In genomic region chr2:3730646-3731045, GRCh38 we compare ENCODE assay signal across 29 cellular contexts. TPM values are rescaled to one million over a fixed set of nuclear protein-coding genes. Genes with fewer than 3 reads are reported as not detected.
A peak's percentile ranks its signal among the peaks of the same experiment; 100 is the strongest.
DNase-seq lines count a peak whose midpoint lies in the region; ATAC-seq and TF ChIP-seq lines count a peak whose summit lies in the region.
"Had no signal": no experiment of that assay in that cellular context is flagged by ENCODE, and none has a peak within 500 bp of the region (broad histone marks: within the 10 kb centered on the region; RNA-seq: fewer than 3 reads in every experiment).

No MANE protein-coding gene starts in this region.

- ATAC-seq in GM18502 (IDR thresholded peaks at IDR 0.05; ENCODE audit: poor library complexity, unreplicated experiment), result no peak
- ATAC-seq: heart right ventricle, psoas muscle had no signal

- no peak overlapping the region for H3K4me3 Mint-ChIP-seq in osteocyte (ENCODE audit: unreplicated experiment)
- H3K4me3 Mint-ChIP-seq in progenitor cell of endocrine pancreas (ENCODE audit: low read depth), result no peak overlapping the region
- H3K4me3 Mint-ChIP-seq: activated CD4-positive, alpha-beta T cell treated with anti-CD3 and anti-CD28 coated beads, Interleukin-2, amount 10 ng/mL, durations not matched to agents 24 days and 14 days; activated naive CD8-positive, alpha-beta T cell treated with anti-CD3 and anti-CD28 coated beads, Interleukin-2, amount 10 ng/mL, durations not matched to agents 7 days and 5 days; activated T-cell treated with anti-CD3 and anti-CD28 coated beads, Interleukin-2, amount 50 U/mL, for 24 hours; CD14-positive monocyte; memory B cell; T-helper 2 cell treated with Interferon-gamma antibody and Interleukin-4, amounts not matched to agents 5 μg/mL and 100 μg/mL, for 36 hours had no signal

- POLR2A ChIA-PET in RWPE1 (lab: Yijun Ruan, JAX; ENCODE audit: low non-redundant PET), result no interaction called here

- H3K9me3 Mint-ChIP-seq in osteocyte (ENCODE audit: unreplicated experiment) (no peaks in the 10 kb centered on the region), progenitor cell of endocrine pancreas (ENCODE audit: low read depth) (no peaks in the 10 kb centered on the region)
- H3K9me3 Mint-ChIP-seq: activated CD4-positive, alpha-beta T cell treated with anti-CD3 and anti-CD28 coated beads, Interleukin-2, amount 10 ng/mL, durations not matched to agents 24 days and 14 days; activated naive CD8-positive, alpha-beta T cell treated with anti-CD3 and anti-CD28 coated beads, Interleukin-2, amount 10 ng/mL, durations not matched to agents 7 days and 5 days; activated T-cell treated with anti-CD3 and anti-CD28 coated beads, Interleukin-2, amount 50 U/mL, for 24 hours; memory B cell; T-helper 2 cell treated with Interferon-gamma antibody and Interleukin-4, amounts not matched to agents 5 μg/mL and 100 μg/mL, for 36 hours had no signal

- H3K27ac Mint-ChIP-seq in osteocyte (ENCODE audit: unreplicated experiment) (no peak overlapping the region), progenitor cell of endocrine pancreas (no peak overlapping the region)
- H3K27ac Mint-ChIP-seq: activated CD4-positive, alpha-beta T cell treated with anti-CD3 and anti-CD28 coated beads, Interleukin-2, amount 10 ng/mL, durations not matched to agents 24 days and 14 days; activated naive CD8-positive, alpha-beta T cell treated with anti-CD3 and anti-CD28 coated beads, Interleukin-2, amount 10 ng/mL, durations not matched to agents 7 days and 5 days; activated T-cell treated with anti-CD3 and anti-CD28 coated beads, Interleukin-2, amount 50 U/mL, for 24 hours; CD14-positive monocyte; memory B cell; T-helper 2 cell treated with Interferon-gamma antibody and Interleukin-4, amounts not matched to agents 5 μg/mL and 100 μg/mL, for 36 hours had no signal

- DNase-seq in ELR (ENCODE audit: low read depth), result peak; percentile 58
- peak; percentile 8 for DNase-seq in RWPE1 (ENCODE audit: low spot score)
- DNase-seq in epithelial cell of prostate (ENCODE audit: low read depth, low spot score), result peak; percentile 34
- DNase-seq in osteocyte (ENCODE audit: extremely low spot score, unreplicated experiment), result peak; percentile 38
- DNase-seq in progenitor cell of endocrine pancreas (ENCODE audit: low spot score, unreplicated experiment), result no peak
- no peak for DNase-seq in activated CD8-positive, alpha-beta memory T cell treated with anti-CD3 and anti-CD28 coated beads, Interleukin-2, amount 50 U/mL, for 48 hours
- no peak for DNase-seq in CD1c-positive myeloid dendritic cell (ENCODE audit: extremely low spot score)
- DNase-seq: activated CD4-positive, alpha-beta T cell treated with anti-CD3 and anti-CD28 coated beads, Interleukin-2, amount 10 ng/mL, durations not matched to agents 24 days and 14 days; activated gamma-delta T cell; activated naive CD8-positive, alpha-beta T cell treated with anti-CD3 and anti-CD28 coated beads, Interleukin-2, amount 10 ng/mL, durations not matched to agents 7 days and 5 days; activated T-cell treated with anti-CD3 and anti-CD28 coated beads, Interleukin-2, amount 50 U/mL, for 24 hours; heart right ventricle; NCI-H1417 treated with DMSO at 0.1 percent for 48 hours; NCI-H446; NCI-H774; psoas muscle; Right ventricle myocardium superior; stimulated activated naive CD4-positive, alpha-beta T cell had no signal

- H3K27me3 Mint-ChIP-seq in osteocyte (ENCODE audit: unreplicated experiment) (peaks cover 3% of the 10 kb centered on the region), progenitor cell of endocrine pancreas (peaks cover 38% of the 10 kb centered on the region)
- H3K27me3 Mint-ChIP-seq: activated CD4-positive, alpha-beta T cell treated with anti-CD3 and anti-CD28 coated beads, Interleukin-2, amount 10 ng/mL, durations not matched to agents 24 days and 14 days had no signal

- H3K27ac ChIP-seq in RWPE1, result no peak overlapping the region
- H3K27ac ChIP-seq in epithelial cell of prostate, result no peak overlapping the region
- H3K27ac ChIP-seq: heart right ventricle, neutrophil, psoas muscle, VCaP had no signal

- H3K4me1 Mint-ChIP-seq in osteocyte (ENCODE audit: unreplicated experiment), result peaks cover 11% of the 10 kb centered on the region
- H3K4me1 Mint-ChIP-seq in progenitor cell of endocrine pancreas (ENCODE audit: low read depth), result peaks cover 4% of the 10 kb centered on the region
- H3K4me1 Mint-ChIP-seq: memory B cell had no signal

- TF ChIP-seq CTCF in RWPE1 (conservative IDR thresholded peaks at IDR 0.05; ENCODE audit: low read depth) (no peak), osteocyte (IDR thresholded peaks at IDR 0.05) (no peak), progenitor cell of endocrine pancreas (IDR thresholded peaks at IDR 0.05; ENCODE audit: unreplicated experiment) (no peak)

- H3K36me3 Mint-ChIP-seq in osteocyte (ENCODE audit: unreplicated experiment), result no peaks in the 10 kb centered on the region
- no peaks in the 10 kb centered on the region for H3K36me3 Mint-ChIP-seq in progenitor cell of endocrine pancreas (ENCODE audit: insufficient read depth)
- H3K36me3 Mint-ChIP-seq: activated naive CD8-positive, alpha-beta T cell treated with anti-CD3 and anti-CD28 coated beads, Interleukin-2, amount 10 ng/mL, durations not matched to agents 7 days and 5 days; CD14-positive monocyte; memory B cell had no signal

- CTCF ChIA-PET in RWPE1 (lab: Yijun Ruan, JAX), result interaction anchor here (1.0 to 1.4 kb wide), 2 partner anchors 74 to 79 kb away, joined by 3 to 5 read pairs; no protein-coding TSS in a partner anchor

RNA-seq across cellular contexts. Expression of gene DCDC2C, which starts 27.3 kb away (rescaled TPM):
- total RNA-seq in osteocyte, result not detected in 2 replicates
- total RNA-seq in progenitor cell of endocrine pancreas, result not detected in 2 replicates
- total RNA-seq: activated CD4-positive, alpha-beta T cell treated with anti-CD3 and anti-CD28 coated beads, Interleukin-2, amount 10 ng/mL, durations not matched to agents 24 days and 14 days; activated CD8-positive, alpha-beta memory T cell treated with anti-CD3 and anti-CD28 coated beads for 36 hours; activated naive CD8-positive, alpha-beta T cell treated with anti-CD3 and anti-CD28 coated beads, Interleukin-2, amount 10 ng/mL, durations not matched to agents 7 days and 5 days; chondrocyte; fibroblast of villous mesenchyme; H4; myocyte; psoas muscle; Right ventricle myocardium superior had no signal

Comparison
In these comparisons a context has a peak if more than half of its experiments do, and no peak if none do; other contexts are left out.
1. DNase-seq: peak in ELR (single experiment), RWPE1 (single experiment), epithelial cell of prostate (single experiment) and osteocyte (single experiment); none in progenitor cell of endocrine pancreas (single experiment), activated CD8-positive, alpha-beta memory T cell treated with anti-CD3 and anti-CD28 coated beads, Interleukin-2, amount 50 U/mL, for 48 hours (single experiment) and CD1c-positive myeloid dendritic cell (single experiment).